In the genomic region with DNA sequence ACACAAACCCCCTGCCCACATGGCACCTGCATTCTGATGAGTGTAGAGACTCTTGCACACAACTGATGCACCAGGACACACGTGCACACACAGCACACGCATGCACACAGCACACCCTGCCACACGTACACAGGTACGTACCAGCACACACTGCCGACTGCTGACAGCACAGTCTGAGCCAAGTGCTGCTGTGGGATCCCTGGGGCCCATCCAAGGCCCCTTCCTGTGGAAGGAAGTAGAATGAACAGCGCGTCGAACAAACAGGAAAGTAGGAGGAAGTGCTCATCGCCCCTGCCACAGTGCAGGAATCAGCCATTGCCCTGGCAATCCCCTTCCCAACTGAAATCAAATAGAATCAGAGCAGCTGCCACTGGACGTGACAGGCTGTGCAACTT, we compare ENCODE assay signal across 1 cellular context.
TF ChIP-seq lines count a peak whose summit lies in the region.

No MANE protein-coding gene starts in this region.

TF ChIP-seq in HepG2, 621 proteins besides CTCF, POLR2A, EP300 and RAD21 (continued from another document):
- TF ChIP-seq ZBTB10 (CRISPR knock-in tag; IDR thresholded peaks at IDR 0.05; ENCODE audit: borderline replicate concordance) (no peak), JUN (CRISPR knock-in tag; IDR thresholded peaks at IDR 0.05) (no peak), PHF5A (CRISPR knock-in tag; IDR thresholded peaks at IDR 0.05; ENCODE audit: low read depth, unreplicated experiment) (no peak), ZBTB44 (CRISPR knock-in tag; IDR thresholded peaks at IDR 0.05) (no peak)
